In the genomic region with DNA sequence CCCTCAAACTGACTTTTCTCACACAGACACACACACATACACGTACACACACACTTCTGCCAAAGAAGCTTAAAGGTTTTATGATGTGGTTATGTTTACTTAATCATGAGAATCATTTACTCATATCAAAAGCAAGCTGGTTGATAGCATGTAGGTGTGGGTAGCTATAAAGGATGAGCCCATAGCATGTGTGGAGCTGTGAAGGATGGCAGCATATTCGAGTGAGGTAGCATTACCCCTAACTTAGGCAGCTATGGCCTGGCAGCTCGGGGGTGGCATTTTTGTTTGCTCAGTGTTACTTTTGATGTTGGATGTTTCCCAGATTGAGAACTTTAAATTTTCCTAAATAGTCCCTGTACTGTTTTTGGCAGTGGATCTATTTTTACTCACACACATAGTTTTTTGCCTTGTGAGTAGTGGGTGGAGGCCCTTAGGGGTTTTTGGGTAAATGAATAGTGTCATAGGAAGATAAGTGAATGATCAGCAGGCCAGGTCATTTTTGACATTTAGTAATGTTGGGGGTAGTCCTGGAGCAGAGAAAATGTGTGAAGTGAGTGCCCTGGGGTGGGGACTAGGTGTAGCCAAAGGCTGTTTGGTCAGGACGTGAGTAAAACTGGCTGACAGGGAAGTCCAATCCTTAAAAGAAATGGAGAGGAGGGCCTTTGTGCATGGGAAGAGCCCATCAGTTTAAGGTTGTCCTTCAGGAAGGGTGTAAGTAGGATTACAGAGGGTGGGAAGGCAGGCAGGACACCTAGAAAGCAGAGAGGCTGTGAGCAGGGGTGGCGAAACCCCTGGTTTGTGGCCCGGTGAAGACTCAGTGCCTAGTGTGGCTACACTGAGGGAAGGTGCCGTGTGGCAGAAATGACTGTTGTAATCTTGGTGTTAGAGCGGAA, we compare ENCODE assay signal across 11 cellular contexts. TPM values are rescaled to one million over a fixed set of nuclear protein-coding genes. Genes with fewer than 3 reads are reported as not detected.
DNase-seq lines count a peak whose midpoint lies in the region; ATAC-seq and TF ChIP-seq lines count a peak whose summit lies in the region.
"Had no signal": no experiment of that assay in that cellular context is flagged by ENCODE, and none has a peak within 500 bp of the region (broad histone marks: within the 10 kb centered on the region; RNA-seq: fewer than 3 reads in every experiment).

No MANE protein-coding gene starts in this region.

- H3K27me3 ChIP-seq in CD4-positive, alpha-beta T cell (ENCODE audit: control insufficient read depth, insufficient read depth, low read length) = no peaks in the 10 kb centered on the region

- POLR2A ChIA-PET in CD4-positive, alpha-beta T cell (lab: Charles Lee) = interaction anchor here (1.5 kb wide), 1 partner anchor 19 kb away, joined by 3 read pairs; no protein-coding TSS in a partner anchor
- POLR2A ChIA-PET in RWPE1 (lab: Yijun Ruan, JAX; ENCODE audit: low non-redundant PET) = no interaction called here

- intact Hi-C loops in CD4-positive, alpha-beta T cell (cut with DNase I, micrococcal nuclease) = no loop called here

- no peaks in the 10 kb centered on the region for H3K27me3 Mint-ChIP-seq in CD4-positive, alpha-beta T cell
- no peaks in the 10 kb centered on the region for H3K27me3 Mint-ChIP-seq in effector memory CD8-positive, alpha-beta T cell
- H3K27me3 Mint-ChIP-seq: stimulated activated memory B cell treated with anti-CD40 and anti-IgM and Interleukin-4, amounts not matched to agents 10 μg/mL and 1 μg/mL and 100 μg/mL, for 72 hours had no signal

- ATAC-seq in CD4-positive, alpha-beta T cell (ENCODE audit: poor library complexity) = no peak
- ATAC-seq in effector memory CD8-positive, alpha-beta T cell (replicated peaks) = peak; percentile 36
- ATAC-seq in omental fat pad (ENCODE audit: low FRiP score) = peak; percentile 41
- no peak for ATAC-seq in HG03432 (IDR thresholded peaks at IDR 0.05; ENCODE audit: unreplicated experiment)
- ATAC-seq: stimulated activated memory B cell treated with anti-CD40 and anti-IgM and Interleukin-4, amounts not matched to agents 10 μg/mL and 1 μg/mL and 100 μg/mL, for 72 hours had no signal

- H3K36me3 Mint-ChIP-seq in CD4-positive, alpha-beta T cell (ENCODE audit: low read depth) = peaks cover 15% of the 10 kb centered on the region
- peaks cover 32% of the 10 kb centered on the region for H3K36me3 Mint-ChIP-seq in effector memory CD8-positive, alpha-beta T cell (ENCODE audit: insufficient read depth)

- no peak overlapping the region for H3K27ac ChIP-seq in CD4-positive, alpha-beta T cell (ENCODE audit: low read depth, low read length)
- peak overlapping the region; percentile 93 for H3K27ac ChIP-seq in RWPE1

- H3K4me3 Mint-ChIP-seq in CD4-positive, alpha-beta T cell = peak overlapping the region; percentile 26
- H3K4me3 Mint-ChIP-seq in effector memory CD8-positive, alpha-beta T cell = peak overlapping the region; percentile 9 to 22
- H3K4me3 Mint-ChIP-seq: stimulated activated memory B cell treated with anti-CD40 and anti-IgM and Interleukin-4, amounts not matched to agents 10 μg/mL and 1 μg/mL and 100 μg/mL, for 72 hours had no signal

- no peaks in the 10 kb centered on the region for H3K9me3 ChIP-seq in CD4-positive, alpha-beta T cell (ENCODE audit: control insufficient read depth, low read length)

- DNase-seq in CD4-positive, alpha-beta T cell = no peak
- DNase-seq in RWPE1 (ENCODE audit: low spot score) (no peak), omental fat pad (ENCODE audit: low spot score) (no peak), NCI-H774 (lab: John Stamatoyannopoulos, UW) (no peak), Kasumi-1 (lab: John Stamatoyannopoulos, UW) (no peak)
- DNase-seq in effector memory CD8-positive, alpha-beta T cell = no peak
- no peak for DNase-seq in effector CD8-positive, alpha-beta T cell (lab: John Stamatoyannopoulos, UW)
- DNase-seq: GOT3 had no signal

- H3K9me3 Mint-ChIP-seq in CD4-positive, alpha-beta T cell = no peaks in the 10 kb centered on the region
- H3K9me3 Mint-ChIP-seq in effector memory CD8-positive, alpha-beta T cell = no peaks in the 10 kb centered on the region
- H3K9me3 Mint-ChIP-seq: neural crest cell; stimulated activated memory B cell treated with anti-CD40 and anti-IgM and Interleukin-4, amounts not matched to agents 10 μg/mL and 1 μg/mL and 100 μg/mL, for 72 hours had no signal

- CTCF ChIA-PET in CD4-positive, alpha-beta T cell (lab: Charles Lee) = interaction anchor here (2.2 kb wide), 1 partner anchor 19 kb away, joined by 16 read pairs; no protein-coding TSS in a partner anchor
- CTCF ChIA-PET in RWPE1 (lab: Yijun Ruan, JAX) = interaction anchor here (0.7 to 1.6 kb wide), 2 partner anchors 25 to 81 kb away, joined by 3 to 5 read pairs; no protein-coding TSS in a partner anchor

- no peak for TF ChIP-seq CTCF in CD4-positive, alpha-beta T cell (IDR thresholded peaks at IDR 0.05)
- TF ChIP-seq CTCF in RWPE1 (conservative IDR thresholded peaks at IDR 0.05; ENCODE audit: low read depth) (no peak), omental fat pad (IDR thresholded peaks at IDR 0.05) (no peak)

- peak overlapping the region; percentile 86 for H3K27ac Mint-ChIP-seq in CD4-positive, alpha-beta T cell
- H3K27ac Mint-ChIP-seq in effector memory CD8-positive, alpha-beta T cell = peak overlapping the region; percentile 46 to 94
- H3K27ac Mint-ChIP-seq: stimulated activated memory B cell treated with anti-CD40 and anti-IgM and Interleukin-4, amounts not matched to agents 10 μg/mL and 1 μg/mL and 100 μg/mL, for 72 hours had no signal

- H3K4me1 Mint-ChIP-seq in CD4-positive, alpha-beta T cell (ENCODE audit: low read depth) = peaks cover 60% of the 10 kb centered on the region
- peaks cover 52 to 59% of the 10 kb centered on the region in 2 donors for H3K4me1 Mint-ChIP-seq in effector memory CD8-positive, alpha-beta T cell (ENCODE audit: low read depth in 2 of 2)

RNA-seq across cellular contexts. Expression of gene YWHAH, which starts 7.1 kb away (rescaled TPM):
- total RNA-seq in CD4-positive, alpha-beta T cell = 10 to 100 TPM; 24.4 to 26.1 TPM
- total RNA-seq in omental fat pad = 100 to 1,000 TPM in 1 of 4 donors, 10 to 100 TPM in 3; 64.2 to 139 (median 77.9) TPM

Comparison
In these comparisons a context has a peak if more than half of its experiments do, and no peak if none do; other contexts are left out.
1. ATAC-seq: peak in effector memory CD8-positive, alpha-beta T cell (single experiment) and omental fat pad (single experiment); none in CD4-positive, alpha-beta T cell (single experiment) and HG03432 (single experiment).